Comparison of ENCODE assay signal across 10 cellular contexts in the genomic region with DNA sequence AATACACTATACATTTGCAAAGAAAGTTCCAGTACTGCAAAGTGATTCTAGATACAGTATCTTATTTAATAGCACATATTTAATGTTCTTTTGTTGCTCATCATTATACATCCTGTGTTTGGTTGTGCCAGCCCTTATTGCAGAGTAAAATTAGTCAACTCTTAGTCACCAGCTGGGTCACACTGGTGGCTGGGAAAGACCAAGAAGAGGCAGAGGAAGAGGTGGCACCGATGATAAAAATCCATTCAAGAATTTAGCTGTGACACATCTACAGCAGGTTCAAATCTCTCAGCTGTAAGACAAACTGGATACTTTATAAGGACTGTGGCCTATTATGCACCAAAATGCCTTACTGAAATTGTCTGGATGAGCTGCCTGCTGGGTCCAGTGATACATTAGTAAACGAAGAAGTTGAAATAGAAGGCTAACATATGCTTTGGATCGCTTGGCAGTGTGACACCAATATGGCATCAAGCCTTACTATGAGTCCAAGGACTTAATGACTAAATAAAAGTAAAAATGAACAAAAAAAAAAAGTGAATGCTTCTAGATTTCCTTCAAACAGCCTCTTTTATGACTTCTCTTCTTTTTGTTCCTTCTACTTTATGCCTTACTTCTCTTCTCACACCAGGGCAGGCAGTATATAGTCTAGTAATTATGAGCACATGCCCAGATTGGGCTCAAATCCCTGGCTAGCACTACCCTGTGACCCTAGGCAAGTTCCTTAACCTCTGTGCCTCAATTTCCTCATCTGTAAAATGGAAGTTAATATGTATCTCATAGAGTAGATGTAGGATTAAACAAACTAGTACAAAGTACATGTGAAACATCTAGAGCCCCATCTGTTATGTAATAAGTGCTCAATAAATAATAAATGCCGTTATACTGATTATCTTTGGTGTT. TPM values are rescaled to one million over a fixed set of nuclear protein-coding genes. Genes with fewer than 3 reads are reported as not detected.
DNase-seq lines count a peak whose midpoint lies in the region; ATAC-seq lines count a peak whose summit lies in the region.
"Had no signal": no experiment of that assay in that cellular context is flagged by ENCODE, and none has a peak within 500 bp of the region (broad histone marks: within the 10 kb centered on the region; RNA-seq: fewer than 3 reads in every experiment).

No MANE protein-coding gene starts in this region.

- H3K27ac Mint-ChIP-seq in activated T-cell treated with anti-CD3 and anti-CD28 coated beads, Interleukin-2, amount 50 U/mL, for 24 hours, result peak overlapping the region; percentile 76

- no peaks in the 10 kb centered on the region for H3K27me3 ChIP-seq in right cardiac atrium (ENCODE audit: control insufficient read depth, insufficient read depth)
- H3K27me3 ChIP-seq: suprapubic skin had no signal

- ATAC-seq in HG03378 (IDR thresholded peaks at IDR 0.05; ENCODE audit: unreplicated experiment), result no peak
- no peak for ATAC-seq in GM18520 (IDR thresholded peaks at IDR 0.05; ENCODE audit: unreplicated experiment)
- ATAC-seq in left ventricle myocardium superior, result no peak
- no peak for ATAC-seq in right cardiac atrium

- no peak overlapping the region for H3K4me3 Mint-ChIP-seq in activated T-cell treated with anti-CD3 and anti-CD28 coated beads, Interleukin-2, amount 50 U/mL, for 24 hours

- H3K27ac ChIP-seq in right cardiac atrium (ENCODE audit: low read length), result no peak overlapping the region
- H3K27ac ChIP-seq: suprapubic skin had no signal

- peaks cover 31% of the 10 kb centered on the region for H3K36me3 Mint-ChIP-seq in activated T-cell treated with anti-CD3 and anti-CD28 coated beads, Interleukin-2, amount 50 U/mL, for 24 hours (ENCODE audit: low read depth)

- no peak overlapping the region for H3K4me3 ChIP-seq in right cardiac atrium (ENCODE audit: low read length)
- H3K4me3 ChIP-seq: suprapubic skin had no signal

- intact Hi-C loops in left ventricle myocardium superior (cut with micrococcal nuclease), result loop anchor here (10.0 kb wide), 1 partner anchor 370 kb away; the partner anchor contains the start of gene MDGA1
- intact Hi-C loops in right cardiac atrium (cut with DNase I), result loop anchor here in 3 of 4 donors (5.0 to 10.0 kb wide), 3 partner anchors 243 to 370 kb away; partner anchors contain the start of gene MDGA1 (in 1 of the 3)

- 41% methylated on average over 4 of the region's 4 CpGs for WGBS in right cardiac atrium

- H3K27me3 Mint-ChIP-seq in activated T-cell treated with anti-CD3 and anti-CD28 coated beads, Interleukin-2, amount 50 U/mL, for 24 hours, result no peaks in the 10 kb centered on the region

- peak; percentile 32 for DNase-seq in stimulated activated CD4-positive, alpha-beta T cell treated with anti-CD3 and anti-CD28 coated beads, Interleukin-15, amount 100 ng/mL, for 24 hours
- no peak for DNase-seq in stimulated activated CD4-positive, alpha-beta T cell treated with anti-CD3 and anti-CD28 coated beads, Interleukin-12 subunit alpha, Interleukin-12 subunit beta, amount 100 ng/mL, for 4 hours
- no peak for DNase-seq in activated T-cell treated with anti-CD3 and anti-CD28 coated beads, Interleukin-2, amount 50 U/mL, for 24 hours
- DNase-seq in glomerular visceral epithelial cell (ENCODE audit: extremely low spot score) (peak; percentile 32), left ventricle myocardium superior (no peak), right cardiac atrium (no peak)
- DNase-seq: retina had no signal

- H3K9me3 ChIP-seq in right cardiac atrium (ENCODE audit: control insufficient read depth, low read length), result no peaks in the 10 kb centered on the region
- H3K9me3 ChIP-seq: suprapubic skin had no signal

- no peaks in the 10 kb centered on the region for H3K4me1 ChIP-seq in right cardiac atrium (ENCODE audit: control insufficient read depth, insufficient read depth, low read length)
- H3K4me1 ChIP-seq: suprapubic skin had no signal

- peaks cover 22% of the 10 kb centered on the region for H3K4me1 Mint-ChIP-seq in activated T-cell treated with anti-CD3 and anti-CD28 coated beads, Interleukin-2, amount 50 U/mL, for 24 hours (ENCODE audit: low read depth)

- no peaks in the 10 kb centered on the region for H3K9me3 Mint-ChIP-seq in activated T-cell treated with anti-CD3 and anti-CD28 coated beads, Interleukin-2, amount 50 U/mL, for 24 hours

RNA-seq across cellular contexts. Expression of gene RNF8, which starts 29.4 kb away (rescaled TPM):
- 15.7 TPM for total RNA-seq in left ventricle myocardium superior
- total RNA-seq in right cardiac atrium, result 10 to 100 TPM; 18.0 to 22.9 (median 22.2) TPM
- polyA plus RNA-seq in right cardiac atrium, result 15.7 TPM

Comparison
In these comparisons a context has a peak if more than half of its experiments do, and no peak if none do; other contexts are left out.
1. DNase-seq: peak in stimulated activated CD4-positive, alpha-beta T cell treated with anti-CD3 and anti-CD28 coated beads, Interleukin-15, amount 100 ng/mL, for 24 hours (single experiment) and glomerular visceral epithelial cell (single experiment); none in stimulated activated CD4-positive, alpha-beta T cell treated with anti-CD3 and anti-CD28 coated beads, Interleukin-12 subunit alpha, Interleukin-12 subunit beta, amount 100 ng/mL, for 4 hours (single experiment), activated T-cell treated with anti-CD3 and anti-CD28 coated beads, Interleukin-2, amount 50 U/mL, for 24 hours (single experiment), left ventricle myocardium superior (single experiment) and right cardiac atrium (0 of 3).